ENCODE assay signal across 1 cellular context in genomic region chr19:18919086-18919894, GRCh38.
TF ChIP-seq lines count a peak whose summit lies in the region.

COPE (minus strand) TSS chr19:18919387; CDS start chr19:18919348, 39 bp downstream.
DDX49 (plus strand) TSS chr19:18919715; CDS start chr19:18919742, 27 bp downstream.

TF ChIP-seq in H1, 55 proteins besides CTCF, POLR2A, EP300 and RAD21 (continued from another document):
- no peak for TF ChIP-seq CHD7 (IDR thresholded peaks at IDR 0.05; ENCODE audit: insufficient replicate concordance, low read length)
- TF ChIP-seq ATF2 (IDR thresholded peaks at IDR 0.05; ENCODE audit: low read length): no peak
- TF ChIP-seq GABPA (IDR thresholded peaks at IDR 0.05; ENCODE audit: borderline replicate concordance, insufficient read depth, low read length): peak; percentile 91
- TF ChIP-seq MAX (IDR thresholded peaks at IDR 0.05): peak; percentile 29; the same call in 1 of the 2 replicates
- peak; percentile 74 for TF ChIP-seq SP2 (IDR thresholded peaks at IDR 0.05; ENCODE audit: low read length)
- no peak for TF ChIP-seq RFX5 (IDR thresholded peaks at IDR 0.05; ENCODE audit: borderline replicate concordance, low read depth, low read length)
- no peak for TF ChIP-seq TEAD4 (IDR thresholded peaks at IDR 0.05; ENCODE audit: low read depth, low read length)
- TF ChIP-seq TAF7 (optimal IDR thresholded peaks at IDR 0.05; ENCODE audit: borderline replicate concordance, low read depth, low read length): peak; percentile 79
- TF ChIP-seq HDAC2 (IDR thresholded peaks at IDR 0.05; ENCODE audit: borderline replicate concordance in 1 of 2, low read depth in 2 of 2, low read length in 2 of 2): peak; percentile 51 to 97; a peak in 2 of 4 replicates
- no peak for TF ChIP-seq USF2 (IDR thresholded peaks at IDR 0.05; ENCODE audit: low read length)
- peak; percentile 34; the same call in 1 of the 2 replicates for TF ChIP-seq JUND (IDR thresholded peaks at IDR 0.05; ENCODE audit: low read length)
- TF ChIP-seq CEBPB (IDR thresholded peaks at IDR 0.05; ENCODE audit: low read depth, low read length): no peak
- no peak for TF ChIP-seq ZNF274 (IDR thresholded peaks at IDR 0.05; ENCODE audit: borderline replicate concordance, extremely low read depth, low read length)
- peak; percentile 81 for TF ChIP-seq TBP (IDR thresholded peaks at IDR 0.05; ENCODE audit: low read depth, low read length)
- no peak for TF ChIP-seq CBX5 (IDR thresholded peaks at IDR 0.05; ENCODE audit: low read depth, low read length)
- TF ChIP-seq YY1 (IDR thresholded peaks at IDR 0.05; ENCODE audit: low read depth, low read length): peak; percentile 93
- TF ChIP-seq TCF12 (IDR thresholded peaks at IDR 0.05; ENCODE audit: low read depth, low read length): no peak
- TF ChIP-seq CBX8 (IDR thresholded peaks at IDR 0.05; ENCODE audit: borderline replicate concordance, low read depth, low read length): no peak
- TF ChIP-seq POU5F1 (IDR thresholded peaks at IDR 0.05; ENCODE audit: low read depth, low read length): no peak
- TF ChIP-seq SP4 (IDR thresholded peaks at IDR 0.05; ENCODE audit: low read length): peak; percentile 68; the same call in 1 of the 2 replicates
- no peak for TF ChIP-seq BCL11A (IDR thresholded peaks at IDR 0.05; ENCODE audit: low read depth in 2 of 2, low read length in 2 of 2)
- no peak for TF ChIP-seq MAFK (IDR thresholded peaks at IDR 0.05; ENCODE audit: low read depth, low read length)
- TF ChIP-seq CHD1 (IDR thresholded peaks at IDR 0.05; ENCODE audit: low read depth, low read length): no peak
- peak; percentile 28; the same call in 1 of the 2 replicates for TF ChIP-seq GTF2F1 (IDR thresholded peaks at IDR 0.05; ENCODE audit: borderline replicate concordance, low read depth, low read length)
- TF ChIP-seq BRCA1 (IDR thresholded peaks at IDR 0.05; ENCODE audit: low read depth, low read length): no peak
- peak; percentile 79 for TF ChIP-seq ASH2L (IDR thresholded peaks at IDR 0.05; ENCODE audit: low read length)
- TF ChIP-seq KDM4A (IDR thresholded peaks at IDR 0.05; ENCODE audit: low read depth, low read length, severe bottlenecking): peak; percentile 93
- no peak for TF ChIP-seq RXRA (IDR thresholded peaks at IDR 0.05; ENCODE audit: insufficient read depth, low read depth, low read length)
- peak; percentile 91 for TF ChIP-seq PHF8 (conservative IDR thresholded peaks at IDR 0.05; ENCODE audit: low read depth, low read length)
- TF ChIP-seq SIN3A (conservative IDR thresholded peaks at IDR 0.05 in 1 of 2, IDR thresholded peaks at IDR 0.05 in 1 of 2; ENCODE audit: low read depth in 1 of 2, low read length in 2 of 2): peak; percentile 99
- peak; percentile 99 for TF ChIP-seq SAP30 (IDR thresholded peaks at IDR 0.05; ENCODE audit: insufficient read depth, insufficient replicate concordance, low read length)
- TF ChIP-seq CREB1 (IDR thresholded peaks at IDR 0.05): peak; percentile 97
- no peak; the same call in none of the 2 replicates for TF ChIP-seq SP1 (IDR thresholded peaks at IDR 0.05; ENCODE audit: low read depth, low read length)
- no peak for TF ChIP-seq BACH1 (IDR thresholded peaks at IDR 0.05; ENCODE audit: low read length)
- peak; percentile 91 for TF ChIP-seq KDM5A (IDR thresholded peaks at IDR 0.05; ENCODE audit: low read length)
- no peak for TF ChIP-seq EZH2 (IDR thresholded peaks at IDR 0.05; ENCODE audit: low read depth, low read length, severe bottlenecking)
- no peak for TF ChIP-seq EGR1 (IDR thresholded peaks at IDR 0.05; ENCODE audit: borderline replicate concordance, low read depth, low read length)
- TF ChIP-seq SRF (IDR thresholded peaks at IDR 0.05; ENCODE audit: low read depth, low read length): peak; percentile 70
- no peak for TF ChIP-seq RBBP5 (IDR thresholded peaks at IDR 0.05; ENCODE audit: borderline replicate concordance, low read depth, low read length)
- TF ChIP-seq TAF1 (IDR thresholded peaks at IDR 0.05; ENCODE audit: low read depth, low read length): peak; percentile 94
- TF ChIP-seq NANOG (IDR thresholded peaks at IDR 0.05; ENCODE audit: insufficient read depth, low read depth, low read length, poor library complexity, severe bottlenecking): no peak
